ENCODE assay signal across 8 cellular contexts in the genomic region with DNA sequence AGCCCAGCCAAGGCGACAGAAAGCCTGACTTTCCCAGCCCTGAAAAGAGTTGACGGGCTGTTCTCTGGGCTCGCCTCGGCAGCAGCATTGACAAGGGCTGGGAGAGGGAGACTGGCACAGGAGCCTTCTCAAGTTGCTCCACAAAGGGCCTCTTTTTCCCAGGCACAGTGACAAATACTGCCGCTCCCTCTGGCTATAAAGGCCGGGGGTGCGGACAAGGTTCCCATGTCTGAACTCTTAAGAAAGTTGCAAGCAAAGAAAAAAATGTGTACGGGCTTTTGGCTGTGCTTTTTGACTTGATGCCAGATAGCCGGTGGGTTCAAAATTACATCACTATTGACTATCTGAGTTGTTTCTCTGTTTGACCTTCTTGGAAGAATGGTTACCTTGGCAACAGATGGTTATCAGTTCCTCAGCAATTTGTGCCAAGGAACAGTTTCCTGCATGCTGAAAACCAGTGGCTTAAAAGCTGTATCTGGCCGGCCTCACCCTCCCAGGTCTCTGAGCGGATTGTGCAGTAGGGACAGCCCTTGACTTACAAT.
DNase-seq lines count a peak whose midpoint lies in the region; ATAC-seq and TF ChIP-seq lines count a peak whose summit lies in the region.

No MANE protein-coding gene starts in this region.

- peak overlapping the region; percentile 21 for H3K4me2 ChIP-seq in osteoblast (ENCODE audit: insufficient read depth, low read length)

- H3K27ac Mint-ChIP-seq in Calu3 (ENCODE audit: unreplicated experiment): peak overlapping the region; percentile 16

- DNase-seq in Calu3: peak; percentile 86
- peak; percentile 59 for DNase-seq in RPMI8226
- DNase-seq in fibroblast of gingiva (ENCODE audit: low read depth): peak; percentile 32
- no peak for DNase-seq in osteoblast (ENCODE audit: insufficient read length, low spot score, missing footprints)
- DNase-seq in NCI-H1417 treated with DMSO at 0.1 percent for 48 hours (lab: John Stamatoyannopoulos, UW): no peak
- DNase-seq in NCI-H2081 treated with DMSO at 0.1 percent for 48 hours (lab: John Stamatoyannopoulos, UW): no peak
- DNase-seq in NCI-H82 treated with DMSO at 0.1 percent for 48 hours (lab: John Stamatoyannopoulos, UW; ENCODE audit: unreplicated experiment): no peak

- no peaks in the 10 kb centered on the region for H3K36me3 Mint-ChIP-seq in Calu3 (ENCODE audit: insufficient read depth, unreplicated experiment)

- no peaks in the 10 kb centered on the region for H4K20me1 ChIP-seq in osteoblast (ENCODE audit: insufficient read depth, low read length)

- CTCF ChIA-PET in Calu3 (lab: Charles Lee): interaction anchor here (0.8 to 1.9 kb wide), 6 partner anchors 12 to 254 kb away, joined by 3 to 12 read pairs (median 4); no protein-coding TSS in a partner anchor

- peaks cover 27% of the 10 kb centered on the region for H3K4me1 ChIP-seq in osteoblast (ENCODE audit: insufficient read depth, low read length)

- H3K9me3 Mint-ChIP-seq in Calu3 (ENCODE audit: low read depth, unreplicated experiment): peaks cover 4% of the 10 kb centered on the region

- intact Hi-C loops in Calu3 (cut with micrococcal nuclease; ENCODE audit: unreplicated experiment): loop anchor here (1.0 to 5.0 kb wide), 4 partner anchors 50 to 254 kb away; a partner anchor contains a TSS

- peak overlapping the region; percentile 31 for H3K27ac ChIP-seq in osteoblast (ENCODE audit: low read depth, low read length)

- H2AFZ ChIP-seq in osteoblast (ENCODE audit: low read length): peak overlapping the region; percentile 18

- no peaks in the 10 kb centered on the region for H3K27me3 ChIP-seq in osteoblast (ENCODE audit: insufficient read depth, low read length)

- TF ChIP-seq CTCF in Calu3 (IDR thresholded peaks at IDR 0.05; ENCODE audit: unreplicated experiment) (no peak), osteoblast (IDR thresholded peaks at IDR 0.05; ENCODE audit: extremely low read depth, low read depth, low read length) (no peak)

- H3K4me3 Mint-ChIP-seq in Calu3 (ENCODE audit: low read depth, unreplicated experiment): no peak overlapping the region

- no peak overlapping the region for H3K4me3 ChIP-seq in osteoblast (ENCODE audit: insufficient read depth, low read length)

- no peaks in the 10 kb centered on the region for H3K27me3 Mint-ChIP-seq in Calu3 (ENCODE audit: unreplicated experiment)

- no peaks in the 10 kb centered on the region for H3K79me2 ChIP-seq in osteoblast (ENCODE audit: insufficient read depth, low read length)

- no peaks in the 10 kb centered on the region for H3K9me3 ChIP-seq in osteoblast (ENCODE audit: low read depth, low read length)

- ATAC-seq in HG03196 (IDR thresholded peaks at IDR 0.05; ENCODE audit: unreplicated experiment): no peak

- no TSS peak for BruUV-seq in Calu3 (replicated peaks; lab: Mats Ljungman, UMichigan)

- H3K36me3 ChIP-seq in osteoblast (ENCODE audit: insufficient read depth, low read length): no peaks in the 10 kb centered on the region

- H3K4me1 Mint-ChIP-seq in Calu3 (ENCODE audit: low read depth, unreplicated experiment): peaks cover 54% of the 10 kb centered on the region

Comparison
In these comparisons a context has a peak if more than half of its experiments do, and no peak if none do; other contexts are left out.
1. DNase-seq: peak in Calu3 (single experiment), RPMI8226 (single experiment) and fibroblast of gingiva (single experiment); none in osteoblast (single experiment), NCI-H1417 treated with DMSO at 0.1 percent for 48 hours (single experiment), NCI-H2081 treated with DMSO at 0.1 percent for 48 hours (single experiment) and NCI-H82 treated with DMSO at 0.1 percent for 48 hours (single experiment).